Comparison of ENCODE assay signal across 1 cellular context in genomic region chr1:54403808-54404261, GRCh38.
TF ChIP-seq lines count a peak whose summit lies in the region.

No MANE protein-coding gene starts in this region.

TF ChIP-seq in K562, 482 proteins besides CTCF, POLR2A, EP300 and RAD21 (continued from another document and continues in another):
- TF ChIP-seq BCLAF1 (IDR thresholded peaks at IDR 0.05; ENCODE audit: borderline replicate concordance in 1 of 2, control insufficient read depth in 1 of 2, low read depth in 2 of 2, low read length in 1 of 2) = no peak
- no peak for TF ChIP-seq MTA3 (IDR thresholded peaks at IDR 0.05; ENCODE audit: borderline replicate concordance)
- TF ChIP-seq PHF21A (IDR thresholded peaks at IDR 0.05; ENCODE audit: borderline replicate concordance, low read depth) = no peak
- no peak for TF ChIP-seq ELF2 (CRISPR knock-in tag; IDR thresholded peaks at IDR 0.05)
- TF ChIP-seq ZBED1 (IDR thresholded peaks at IDR 0.05) = peak; percentile 34; the same call in 1 of the 2 replicates
- no peak for TF ChIP-seq MCM2 (IDR thresholded peaks at IDR 0.05; ENCODE audit: low read depth)
- TF ChIP-seq JUNB (CRISPR knock-in tag; conservative IDR thresholded peaks at IDR 0.05) = no peak
- TF ChIP-seq MECOM (CRISPR knock-in tag; IDR thresholded peaks at IDR 0.05) = no peak
- no peak for TF ChIP-seq MBD1 (CRISPR knock-in tag; IDR thresholded peaks at IDR 0.05)
- no peak for TF ChIP-seq NUFIP1 (IDR thresholded peaks at IDR 0.05; ENCODE audit: partially characterized antibody)
- TF ChIP-seq KLF13 (tag; IDR thresholded peaks at IDR 0.05; ENCODE audit: borderline replicate concordance, low read depth) = no peak
- TF ChIP-seq NCOR1 (IDR thresholded peaks at IDR 0.05) = no peak
- TF ChIP-seq ZNF707 (CRISPR knock-in tag; conservative IDR thresholded peaks at IDR 0.05) = no peak
- 0 out of 4 replicates have a peak, but pooled peaks have one; percentile 16 to 42 for TF ChIP-seq TBL1XR1 (IDR thresholded peaks at IDR 0.05; ENCODE audit: low read length in 2 of 2)
- peak; percentile 42 for TF ChIP-seq SMARCE1 (IDR thresholded peaks at IDR 0.05)
- peak in 1 of 3 experiments; percentile 34; a peak in 1 of 6 replicates for TF ChIP-seq ZBTB11 (CRISPR knock-in tag; IDR thresholded peaks at IDR 0.05)
- 0 out of 2 replicates have a peak, but pooled peaks have one; percentile 31 for TF ChIP-seq SOX6 (IDR thresholded peaks at IDR 0.05)
- peak in 1 of 2 experiments; percentile 47; a peak in 1 of 4 replicates for TF ChIP-seq TRIM24 (IDR thresholded peaks at IDR 0.05)
- no peak for TF ChIP-seq THAP7 (CRISPR knock-in tag; IDR thresholded peaks at IDR 0.05)
- 0 out of 2 replicates have a peak, but pooled peaks have one; percentile 21 for TF ChIP-seq GABPA (tag; conservative IDR thresholded peaks at IDR 0.05; ENCODE audit: low read depth)
- no peak for TF ChIP-seq SIN3A (IDR thresholded peaks at IDR 0.05; ENCODE audit: borderline replicate concordance in 2 of 2, control insufficient read depth in 1 of 2, low read depth in 2 of 2, low read length in 2 of 2)
- TF ChIP-seq ZKSCAN8 (CRISPR knock-in tag; IDR thresholded peaks at IDR 0.05) = no peak
- TF ChIP-seq ZBTB9 (CRISPR knock-in tag; IDR thresholded peaks at IDR 0.05) = no peak
- no peak for TF ChIP-seq BRD4 (IDR thresholded peaks at IDR 0.05)
- TF ChIP-seq ZNF57 (CRISPR knock-in tag; IDR thresholded peaks at IDR 0.05) = no peak
- TF ChIP-seq E2F5 (CRISPR knock-in tag; IDR thresholded peaks at IDR 0.05) = no peak
- no peak for TF ChIP-seq RFX5 (IDR thresholded peaks at IDR 0.05; ENCODE audit: low read depth, low read length)
- TF ChIP-seq ZBTB43 (CRISPR knock-in tag; IDR thresholded peaks at IDR 0.05) = no peak
- TF ChIP-seq HDAC1 (IDR thresholded peaks at IDR 0.05) = no peak
- TF ChIP-seq ZNF3 (CRISPR knock-in tag; IDR thresholded peaks at IDR 0.05) = no peak
- no peak for TF ChIP-seq SNAPC5 (CRISPR knock-in tag; IDR thresholded peaks at IDR 0.05)
- no peak for TF ChIP-seq RBFOX2 (IDR thresholded peaks at IDR 0.05; ENCODE audit: low read depth, low read length)
- no peak for TF ChIP-seq ZNF764 (CRISPR knock-in tag; IDR thresholded peaks at IDR 0.05; ENCODE audit: low read depth)
- TF ChIP-seq SRF (CRISPR knock-in tag; IDR thresholded peaks at IDR 0.05) = no peak
- TF ChIP-seq MEIS2 (IDR thresholded peaks at IDR 0.05; ENCODE audit: partially characterized antibody) = no peak
- TF ChIP-seq MEF2D (tag; conservative IDR thresholded peaks at IDR 0.05; ENCODE audit: low read depth) = no peak
- TF ChIP-seq CTBP1 (IDR thresholded peaks at IDR 0.05; ENCODE audit: borderline replicate concordance) = no peak; the same call in 1 of the 2 replicates
- no peak for TF ChIP-seq ZNF184 (CRISPR knock-in tag; IDR thresholded peaks at IDR 0.05)
- TF ChIP-seq GTF2F1 (IDR thresholded peaks at IDR 0.05; ENCODE audit: low read depth, low read length) = no peak
- no peak for TF ChIP-seq HMG20B (CRISPR knock-in tag; IDR thresholded peaks at IDR 0.05)
- no peak for TF ChIP-seq KAT2B (IDR thresholded peaks at IDR 0.05; ENCODE audit: low read depth, low read length)
- TF ChIP-seq ZNF695 (CRISPR knock-in tag; IDR thresholded peaks at IDR 0.05) = no peak
- no peak for TF ChIP-seq RBM25 (IDR thresholded peaks at IDR 0.05; ENCODE audit: low read depth, low read length, severe bottlenecking)
- no peak for TF ChIP-seq POLR2H (tag; IDR thresholded peaks at IDR 0.05; ENCODE audit: low read depth)
- no peak for TF ChIP-seq TEAD4 (IDR thresholded peaks at IDR 0.05; ENCODE audit: low read length)
- no peak for TF ChIP-seq TEAD4 (CRISPR knock-in tag; IDR thresholded peaks at IDR 0.05; ENCODE audit: borderline replicate concordance)
- no peak for TF ChIP-seq ZNF121 (CRISPR knock-in tag; conservative IDR thresholded peaks at IDR 0.05)
- no peak for TF ChIP-seq ILF3 (IDR thresholded peaks at IDR 0.05; ENCODE audit: borderline replicate concordance)
- TF ChIP-seq NFIX (CRISPR knock-in tag; IDR thresholded peaks at IDR 0.05; ENCODE audit: low read depth) = no peak
- TF ChIP-seq RCOR1 (IDR thresholded peaks at IDR 0.05; ENCODE audit: borderline replicate concordance in 1 of 2, low read depth in 2 of 2, low read length in 2 of 2) = peak in 1 of 2 experiments; percentile 57; a peak in 1 of 4 replicates
- TF ChIP-seq IRF1 (CRISPR knock-in tag; IDR thresholded peaks at IDR 0.05; ENCODE audit: borderline replicate concordance) = no peak
- TF ChIP-seq FOXA3 (CRISPR knock-in tag; conservative IDR thresholded peaks at IDR 0.05 in 1 of 2, IDR thresholded peaks at IDR 0.05 in 1 of 2) = no peak
- no peak for TF ChIP-seq FIP1L1 (IDR thresholded peaks at IDR 0.05; ENCODE audit: low read depth, low read length, poor library complexity, severe bottlenecking)
- TF ChIP-seq POU5F1 (IDR thresholded peaks at IDR 0.05; ENCODE audit: borderline replicate concordance, low read depth, low read length, partially characterized antibody) = no peak
- TF ChIP-seq ZNF217 (CRISPR knock-in tag; IDR thresholded peaks at IDR 0.05) = no peak
- no peak for TF ChIP-seq PTRF (tag; IDR thresholded peaks at IDR 0.05)
- no peak for TF ChIP-seq U2AF2 (optimal IDR thresholded peaks at IDR 0.05; ENCODE audit: low read depth, low read length)
- TF ChIP-seq GABPB2 (CRISPR knock-in tag; conservative IDR thresholded peaks at IDR 0.05) = no peak
- TF ChIP-seq E2F4 (CRISPR knock-in tag; IDR thresholded peaks at IDR 0.05; ENCODE audit: low read depth) = no peak
- TF ChIP-seq TCFL5 (CRISPR knock-in tag; conservative IDR thresholded peaks at IDR 0.05) = no peak
